ENCODE assay signal across 17 cellular contexts in genomic region chr17:65697661-65698060, GRCh38.
DNase-seq lines count a peak whose midpoint lies in the region; FAIRE-seq and TF ChIP-seq lines count a peak whose summit lies in the region.
"Had no signal": no experiment of that assay in that cellular context is flagged by ENCODE, and none has a peak within 500 bp of the region (broad histone marks: within the 10 kb centered on the region; RNA-seq: fewer than 3 reads in every experiment).

No MANE protein-coding gene starts in this region.

- H3K27me3 ChIP-seq in iPS-20b (ENCODE audit: insufficient read depth, low read length) (peaks cover 9% of the 10 kb centered on the region; the same call in 1 of the 2 replicates), prostate gland (replicated peaks; ENCODE audit: insufficient read depth) (no peaks in the 10 kb centered on the region)
- H3K27me3 ChIP-seq: gastroesophageal sphincter had no signal

- H3K4me1 ChIP-seq in HEK293 (ENCODE audit: control insufficient read depth, insufficient read depth, low read length) = peaks cover 16% of the 10 kb centered on the region
- peaks cover 31% of the 10 kb centered on the region for H3K4me1 ChIP-seq in iPS-20b (ENCODE audit: insufficient read depth, low read length)
- peaks cover 5% of the 10 kb centered on the region for H3K4me1 ChIP-seq in prostate gland (replicated peaks)
- H3K4me1 ChIP-seq in kidney (ENCODE audit: control insufficient read depth in 1 of 2, insufficient read depth in 1 of 2, low read depth in 1 of 2, low read length in 2 of 2) = no peaks in the 10 kb centered on the region

- H3K4me3 ChIP-seq in HEK293 (ENCODE audit: low read depth, low read length) = no peak overlapping the region
- H3K4me3 ChIP-seq in iPS-20b (ENCODE audit: low read length) = peak overlapping the region; percentile 39
- H3K4me3 ChIP-seq in prostate gland = no peak overlapping the region
- H3K4me3 ChIP-seq in kidney (ENCODE audit: low read length in 2 of 2) = no peak overlapping the region
- H3K4me3 ChIP-seq: gastroesophageal sphincter, PC-9 had no signal

- H3K9ac ChIP-seq in iPS-20b (ENCODE audit: low read depth, low read length) = peak overlapping the region; percentile 28; the same call in 1 of the 2 replicates
- H3K9ac ChIP-seq in kidney (ENCODE audit: low read length in 2 of 2) = no peak overlapping the region

- TF ChIP-seq CTCF in HEK293 (tag by site-specific recombination; IDR thresholded peaks at IDR 0.05) (no peak), prostate gland (IDR thresholded peaks at IDR 0.05) (no peak), kidney (IDR thresholded peaks at IDR 0.05; ENCODE audit: borderline replicate concordance, extremely low read depth, insufficient read depth) (no peak)

- CTCF ChIA-PET in HEK293 (lab: Yijun Ruan, JAX) = interaction anchor here (0.7 kb wide), 1 partner anchor 95 kb away, joined by 5 read pairs; no protein-coding TSS in a partner anchor

- H3K36me3 ChIP-seq in HEK293 (ENCODE audit: control insufficient read depth in 2 of 2, insufficient read depth in 1 of 2, low read length in 2 of 2) (no peaks in the 10 kb centered on the region), iPS-20b (ENCODE audit: insufficient read depth, low read depth, low read length) (no peaks in the 10 kb centered on the region), prostate gland (no peaks in the 10 kb centered on the region), kidney (ENCODE audit: control insufficient read depth in 1 of 2, insufficient read depth in 2 of 2, low read length in 2 of 2) (no peaks in the 10 kb centered on the region)
- H3K36me3 ChIP-seq: gastroesophageal sphincter had no signal

- DNase-seq in SW480 (ENCODE audit: low spot score) (peak; percentile 64), prostate gland (ENCODE audit: low spot score) (peak; percentile 42), medulla oblongata (ENCODE audit: extremely low spot score) (no peak), kidney (no peak), C1 segment of cervical spinal cord (lab: John Stamatoyannopoulos, UW) (no peak)
- DNase-seq: activated CD4-positive, alpha-beta T cell treated with anti-CD3 and anti-CD28 coated beads for 36 hours; activated gamma-delta T cell; amniotic stem cell; Calu3; cerebellar nuclear complex; MV-4-11; NCI-H187 treated with DMSO at 0.1 percent for 48 hours; NCI-H510A treated with DMSO at 0.1 percent for 48 hours; PC-9 had no signal

- intact Hi-C loops in prostate gland (cut with DNase I) (no loop called here), kidney (cut with DNase I) (no loop called here)

- FAIRE-seq in kidney (lab: Jason Lieb, UNC) = no peak

- POLR2A ChIA-PET in HEK293 (lab: Yijun Ruan, JAX) = no interaction called here

- WGBS in prostate gland = 32% methylated on average over 4 of the region's 4 CpGs

- TF ChIP-seq POLR2A in prostate gland (IDR thresholded peaks at IDR 0.05) = no peak

- H3K27ac ChIP-seq in HEK293 (ENCODE audit: extremely low read depth, low read depth, low read length) (no peak overlapping the region), iPS-20b (ENCODE audit: low read length) (no peak overlapping the region), prostate gland (peak overlapping the region; percentile 56 to 71), kidney (ENCODE audit: low read depth in 2 of 2, low read length in 2 of 2) (no peak overlapping the region)
- H3K27ac ChIP-seq: gastroesophageal sphincter, PC-9 had no signal

- H3K9me3 ChIP-seq in HEK293 (ENCODE audit: control insufficient read depth, insufficient read depth, low read depth, low read length) (no peaks in the 10 kb centered on the region), iPS-20b (ENCODE audit: insufficient read depth, low read depth, low read length) (no peaks in the 10 kb centered on the region), prostate gland (no peaks in the 10 kb centered on the region), kidney (ENCODE audit: control insufficient read depth in 1 of 2, low read length in 2 of 2) (no peaks in the 10 kb centered on the region)
- H3K9me3 ChIP-seq: gastroesophageal sphincter had no signal

TF ChIP-seq in HEK293, 187 proteins besides CTCF, POLR2A, EP300 and RAD21:
- no peak for TF ChIP-seq PRDM10 (tag by site-specific recombination; IDR thresholded peaks at IDR 0.05)
- TF ChIP-seq PRDM6 (tag by site-specific recombination; IDR thresholded peaks at IDR 0.05) = peak; percentile 76
- TF ChIP-seq HOXC10 (CRISPR knock-in tag; IDR thresholded peaks at IDR 0.05) = no peak
- TF ChIP-seq SP3 (tag by site-specific recombination; IDR thresholded peaks at IDR 0.05) = no peak
- TF ChIP-seq ZBTB44 (tag by site-specific recombination; IDR thresholded peaks at IDR 0.05) = peak; percentile 84
- 0 out of 2 replicates have a peak, but pooled peaks have one; percentile 39 for TF ChIP-seq TCF7L2 (IDR thresholded peaks at IDR 0.05; ENCODE audit: borderline replicate concordance, low read depth, low read length)
- no peak for TF ChIP-seq ZNF140 (tag by site-specific recombination; IDR thresholded peaks at IDR 0.05)
- peak; percentile 51; the same call in 1 of the 2 replicates for TF ChIP-seq ZNF362 (tag by site-specific recombination; IDR thresholded peaks at IDR 0.05)
- no peak for TF ChIP-seq ZNF843 (tag by site-specific recombination; IDR thresholded peaks at IDR 0.05)

Comparison
In these comparisons a context has a peak if more than half of its experiments do, and no peak if none do; other contexts are left out.
1. H3K27ac ChIP-seq: peak in prostate gland (2 of 2); none in HEK293 (single experiment), iPS-20b (single experiment) and kidney (0 of 2).
2. DNase-seq: peak in SW480 (single experiment) and prostate gland (single experiment); none in medulla oblongata (single experiment), kidney (single experiment) and C1 segment of cervical spinal cord (0 of 14).